ENCODE assay signal across 11 cellular contexts in the genomic region with DNA sequence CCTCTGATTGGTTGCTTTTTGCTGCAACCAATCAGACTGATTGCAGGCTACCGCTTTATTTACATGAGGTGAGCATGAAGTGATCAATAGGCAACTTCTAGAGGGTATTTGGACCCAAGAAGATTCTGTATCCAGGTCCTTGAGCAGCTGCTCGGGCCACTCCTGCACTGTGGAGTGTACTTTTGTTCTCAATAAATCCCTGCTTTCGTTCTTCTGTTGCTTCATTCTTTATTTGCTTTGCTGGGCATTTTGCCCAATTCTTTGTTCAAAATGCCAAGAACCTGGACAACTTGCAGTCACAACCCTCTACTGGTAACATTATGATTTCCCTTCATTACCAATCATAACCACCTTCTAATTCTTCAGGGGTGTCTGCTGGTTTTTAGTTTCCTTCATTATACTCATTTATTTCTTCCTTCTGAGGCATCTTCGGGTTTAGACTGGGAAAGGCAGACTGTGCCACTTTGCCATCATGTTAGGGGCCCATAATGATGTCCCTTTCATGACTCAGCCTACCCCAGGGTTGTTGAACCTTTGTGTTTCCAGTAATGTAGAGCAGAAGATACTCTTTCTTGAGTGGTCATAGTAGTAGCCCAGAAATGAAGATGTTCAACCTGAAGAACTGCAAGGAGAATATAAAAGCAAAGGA. TPM values are rescaled to one million over a fixed set of nuclear protein-coding genes. Genes with fewer than 3 reads are reported as not detected.
A peak's percentile ranks its signal among the peaks of the same experiment; 100 is the strongest.
DNase-seq lines count a peak whose midpoint lies in the region; ATAC-seq and TF ChIP-seq lines count a peak whose summit lies in the region.
"Had no signal": no experiment of that assay in that cellular context is flagged by ENCODE, and none has a peak within 500 bp of the region (broad histone marks: within the 10 kb centered on the region; RNA-seq: fewer than 3 reads in every experiment).

No MANE protein-coding gene starts in this region.

- H3K9ac ChIP-seq in mammary epithelial cell (ENCODE audit: insufficient read depth, low read length), result no peak overlapping the region

- dilution Hi-C loops in mammary epithelial cell (cut with HindIII; ENCODE audit: low sequenced_read_pairs), result no loop called here

- no peak overlapping the region for H3K4me3 Mint-ChIP-seq in T-cell

- H3K9me3 ChIP-seq in mammary epithelial cell (replicated peaks; ENCODE audit: insufficient read depth, low read length) (no peaks in the 10 kb centered on the region), heart right ventricle (no peaks in the 10 kb centered on the region)

- peaks cover 5% of the 10 kb centered on the region for H3K4me1 ChIP-seq in mammary epithelial cell (ENCODE audit: insufficient read depth, low read length)
- H3K4me1 ChIP-seq in heart right ventricle, result peaks cover 0 to 16% (median 5%) of the 10 kb centered on the region in 9 donors

- no peaks in the 10 kb centered on the region for H3K36me3 ChIP-seq in mammary epithelial cell (ENCODE audit: insufficient read depth, low read length)
- H3K36me3 ChIP-seq in heart right ventricle, result no peaks in the 10 kb centered on the region

- no peak for ATAC-seq in heart right ventricle
- no peak for ATAC-seq in Right ventricle myocardium superior (ENCODE audit: poor library complexity)
- no peak for ATAC-seq in T-cell (replicated peaks in 1 of 4)

- no peaks in the 10 kb centered on the region for H3K9me3 Mint-ChIP-seq in T-cell

- peaks cover 11% of the 10 kb centered on the region for H3K36me3 Mint-ChIP-seq in T-cell

- H3K27ac Mint-ChIP-seq in T-cell, result no peak overlapping the region

- POLR2A ChIA-PET in T-cell (lab: Charles Lee), result no interaction called here

- no peaks in the 10 kb centered on the region for H3K4me1 Mint-ChIP-seq in T-cell

- CTCF ChIA-PET in mammary epithelial cell (lab: Charles Lee; ENCODE audit: low non-redundant PET), result no interaction called here
- CTCF ChIA-PET in T-cell (lab: Charles Lee), result interaction anchor here in 1 of 2 donors (0.6 kb wide), 1 partner anchor 1513 kb away, joined by 4 read pairs; no protein-coding TSS in a partner anchor

- H3K27me3 ChIP-seq in mammary epithelial cell (ENCODE audit: insufficient read depth, low read length) (no peaks in the 10 kb centered on the region), heart right ventricle (no peaks in the 10 kb centered on the region)

- peak overlapping the region; percentile 12 for H3K4me2 ChIP-seq in mammary epithelial cell (ENCODE audit: insufficient read depth, low read depth, low read length)

- no peaks in the 10 kb centered on the region for H3K79me2 ChIP-seq in mammary epithelial cell (ENCODE audit: insufficient read depth, low read length)

- DNase-seq in AG10803 (ENCODE audit: low read depth) (peak; percentile 55), NCI-H1092 (lab: John Stamatoyannopoulos, UW) (peak; percentile 15), mammary epithelial cell (peak; percentile 44), lung microvascular endothelial cell (ENCODE audit: low read depth in 2 of 2) (peak; percentile 55 to 64), heart right ventricle (no peak), Right ventricle myocardium superior (no peak), T-cell (no peak), HUDEP-2 (lab: John Stamatoyannopoulos, UW; ENCODE audit: unreplicated experiment in 76 of 76) (no peak)
- DNase-seq: activated effector memory CD4-positive, alpha-beta T cell treated with Interleukin-2 at 50 U/mL for 16 hours; erythroblast; HCEC 1CT had no signal

- H3K27me3 Mint-ChIP-seq in T-cell, result no peaks in the 10 kb centered on the region

- TF ChIP-seq CTCF in AG10803 (conservative IDR thresholded peaks at IDR 0.05; ENCODE audit: low read length), result no peak
- no peak for TF ChIP-seq CTCF in mammary epithelial cell (conservative IDR thresholded peaks at IDR 0.05 in 1 of 2, IDR thresholded peaks at IDR 0.05 in 1 of 2; ENCODE audit: extremely low read depth in 1 of 2, insufficient read depth in 1 of 2, low read depth in 1 of 2, low read length in 2 of 2)
- no peak for TF ChIP-seq CTCF in heart right ventricle (IDR thresholded peaks at IDR 0.05)

- H4K20me1 ChIP-seq in mammary epithelial cell (ENCODE audit: insufficient read depth, low read length), result no peaks in the 10 kb centered on the region

- WGBS in mammary epithelial cell (ENCODE audit: low coverage, missing lambda C conversion rate), result 55% methylated on average over 4 of the region's 4 CpGs
- WGBS in heart right ventricle, 2 donors, result 74 to 80% methylated on average over 4 of the region's 4 CpGs

- in situ Hi-C loops in mammary epithelial cell (cut with MboI; ENCODE audit: low sequenced_read_pairs in 2 of 2), result no loop called here

- no TSS peak for BruUV-seq in mammary epithelial cell (replicated peaks; lab: Mats Ljungman, UMichigan)

- intact Hi-C loops in mammary epithelial cell (cut with micrococcal nuclease), result loop anchor here (2.0 kb wide), 1 partner anchor 74 kb away; the partner anchor contains the start of gene LARP4
- intact Hi-C loops in heart right ventricle (cut with DNase I), result no loop called here
- intact Hi-C loops in Right ventricle myocardium superior (cut with DNase I), result no loop called here

- peak overlapping the region; percentile 28 for H2AFZ ChIP-seq in mammary epithelial cell (ENCODE audit: low read depth, low read length)

- H3K4me3 ChIP-seq in AG10803 (ENCODE audit: low read length) (no peak overlapping the region), mammary epithelial cell (replicated peaks in 1 of 3; ENCODE audit: insufficient read depth in 1 of 3, low read depth in 2 of 3, low read length in 3 of 3) (no peak overlapping the region), heart right ventricle (no peak overlapping the region)

- H3K27ac ChIP-seq in mammary epithelial cell (ENCODE audit: insufficient read depth, low read depth, low read length), result no peak overlapping the region
- H3K27ac ChIP-seq in heart right ventricle, result no peak overlapping the region

RNA-seq across cellular contexts. Expression of gene LIMA1, which starts 43.4 kb away (rescaled TPM):
- total RNA-seq in mammary epithelial cell (100 to 1,000 TPM; 398 to 425 TPM), lung microvascular endothelial cell (20.2 and 22.7 TPM in 2 replicates), heart right ventricle (10 to 100 TPM; 13.8 to 26.0 (median 16.2) TPM), Right ventricle myocardium superior (11.8 TPM), T-cell (10 to 100 TPM in 4 of 5 donors, 1 to 10 TPM in 1; 8.6 to 14.9 (median 11.1) TPM)
- polyA plus RNA-seq in mammary epithelial cell (167 TPM), heart right ventricle (10 to 100 TPM; 10.6 to 34.4 TPM)
- 210 TPM for polyA minus RNA-seq in mammary epithelial cell

Comparison
In these comparisons a context has a peak if more than half of its experiments do, and no peak if none do; other contexts are left out.
1. DNase-seq: peak in AG10803 (single experiment), NCI-H1092 (single experiment), mammary epithelial cell (single experiment) and lung microvascular endothelial cell (2 of 2); none in heart right ventricle (0 of 2), Right ventricle myocardium superior (single experiment), T-cell (0 of 34) and HUDEP-2 (0 of 76).
2. RNA of gene LIMA1, which starts 43.4 kb away (total RNA-seq): 398 to 425 TPM in mammary epithelial cell; 20.2 to 22.7 TPM in lung microvascular endothelial cell, 13.8 to 26.0 TPM in heart right ventricle, 11.8 TPM in Right ventricle myocardium superior (single experiment) and 8.6 to 14.9 TPM in T-cell; every median in the first group is over 10 times any median in the second.